In genomic region chr12:69332815-69333358, GRCh38 we compare ENCODE assay signal across 1 cellular context.
TF ChIP-seq lines count a peak whose summit lies in the region.

No MANE protein-coding gene starts in this region.

TF ChIP-seq in liver, 16 proteins besides CTCF, POLR2A, EP300 and RAD21 (continued from another document):
- TF ChIP-seq ZBTB33 (IDR thresholded peaks at IDR 0.05) (no peak), FOXA2 (IDR thresholded peaks at IDR 0.05) (peak; percentile 73), SP1 (IDR thresholded peaks at IDR 0.05) (peak; percentile 75), YY1 (IDR thresholded peaks at IDR 0.05) (no peak)
TF ChIP-seq in liver: peak in this region for 9.
